In the genomic region with DNA sequence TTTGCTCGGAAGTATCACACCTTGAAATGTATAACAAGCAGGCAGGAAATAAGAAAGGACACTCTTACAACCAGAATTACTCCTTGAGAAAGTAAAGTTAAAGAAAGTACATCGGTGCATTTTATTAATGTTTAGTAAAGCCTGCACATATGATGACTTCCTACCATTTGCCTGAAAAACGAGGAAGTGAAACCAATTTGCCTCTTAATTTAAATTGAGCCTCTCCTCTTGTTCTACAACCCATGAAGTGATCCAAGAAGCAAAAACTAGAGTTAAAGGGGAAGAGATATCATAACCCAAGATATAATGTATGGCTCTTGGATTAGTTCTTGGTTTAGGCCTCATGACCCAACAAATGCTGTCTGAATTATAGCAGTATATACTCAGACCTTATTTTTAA, we compare ENCODE assay signal across 20 cellular contexts.
DNase-seq lines count a peak whose midpoint lies in the region; ATAC-seq, FAIRE-seq and TF ChIP-seq lines count a peak whose summit lies in the region.
"Had no signal": no experiment of that assay in that cellular context is flagged by ENCODE, and none has a peak within 500 bp of the region (broad histone marks: within the 10 kb centered on the region; RNA-seq: fewer than 3 reads in every experiment).

No MANE protein-coding gene starts in this region.

- peak overlapping the region in 3 of 10 experiments; percentile 19 to 31 (median 20); a peak in 2 of 20 replicates for H3K4me3 ChIP-seq in BLaER1 treated with 17β-estradiol and CSF1 and Interleukin-3, amounts not matched to agents 10 nM and 100 nM
- H3K4me3 ChIP-seq in K562 (no peak overlapping the region), mucosa of descending colon (no peak overlapping the region)
- H3K4me3 ChIP-seq: ascending aorta had no signal

- TF ChIP-seq CTCF in K562 (IDR thresholded peaks at IDR 0.05 in 2 of 3, conservative IDR thresholded peaks at IDR 0.05 in 1 of 3; ENCODE audit: insufficient read depth in 2 of 3, low read depth in 1 of 3, low read length in 3 of 3) (no peak), mucosa of descending colon (IDR thresholded peaks at IDR 0.05) (no peak)

- POLR2A ChIA-PET in K562 (lab: Yijun Ruan, JAX), result no interaction called here

- CTCF ChIA-PET in K562 (lab: Yijun Ruan, JAX; ENCODE audit: low intra/inter-chr PET ratio), result no interaction called here

- FAIRE-seq in K562 (lab: Jason Lieb, UNC), result no peak
- FAIRE-seq: frontal cortex, GM12892 had no signal

- DNase-seq in NOMO-1 treated with dmso at 0.1 percent for 144 hours (lab: John Stamatoyannopoulos, UW; ENCODE audit: unreplicated experiment) (peak; percentile 24), K562 (ENCODE audit: extremely low read depth in 1 of 4, low spot score in 3 of 4) (no peak), T-helper 9 cell (no peak), mucosa of descending colon (no peak)
- DNase-seq: activated CD4-positive, alpha-beta memory T cell treated with anti-CD3 and anti-CD28 coated beads for 36 hours; activated naive CD4-positive, alpha-beta T cell treated with anti-CD3 and anti-CD28 coated beads, Interleukin-2, amount 50 U/mL, for 16 hours; activated T-cell treated with anti-CD3 and anti-CD28 coated beads, Interleukin-2, amount 50 U/mL, for 1 hour; CD4-positive, alpha-beta memory T cell; effector CD4-positive, alpha-beta T cell; left cardiac atrium; NCI-H1694; NCI-H226; T-helper 1 cell had no signal

- WGBS in K562 (ENCODE audit: insufficient coverage, low coverage, missing lambda C conversion rate), result 26% methylated on average over 3 of the region's 3 CpGs

- TF ChIP-seq EP300 in K562 (IDR thresholded peaks at IDR 0.05; ENCODE audit: low read length), result no peak

- H3K9ac ChIP-seq in BLaER1 treated with 17β-estradiol and CSF1 and Interleukin-3, amounts not matched to agents 10 nM and 100 nM, result no peak overlapping the region
- no peak overlapping the region for H3K9ac ChIP-seq in K562 (ENCODE audit: insufficient read depth in 1 of 2, low read depth in 2 of 2, low read length in 2 of 2)

- peaks cover 0 to 25% (median 9%) of the 10 kb centered on the region in 11 experiments; a peak in 10 of 22 replicates for H3K36me3 ChIP-seq in BLaER1 treated with 17β-estradiol and CSF1 and Interleukin-3, amounts not matched to agents 10 nM and 100 nM
- H3K36me3 ChIP-seq in K562 (ENCODE audit: control insufficient read depth, insufficient read depth, low read length), result no peaks in the 10 kb centered on the region; the same call in 2 of the 3 replicates
- no peaks in the 10 kb centered on the region for H3K36me3 ChIP-seq in mucosa of descending colon (ENCODE audit: low read depth)
- H3K36me3 ChIP-seq: ascending aorta had no signal

- no peaks in the 10 kb centered on the region for H3K9me1 ChIP-seq in K562 (ENCODE audit: control insufficient read depth, insufficient read depth, low read length)

- TF ChIP-seq RAD21 in K562 (CRISPR knock-in tag; conservative IDR thresholded peaks at IDR 0.05 in 1 of 2, IDR thresholded peaks at IDR 0.05 in 1 of 2), result no peak

- H3K27me3 ChIP-seq in BLaER1 treated with 17β-estradiol and CSF1 and Interleukin-3, amounts not matched to agents 10 nM and 100 nM, result no peaks in the 10 kb centered on the region
- no peaks in the 10 kb centered on the region for H3K27me3 ChIP-seq in K562 (ENCODE audit: control insufficient read depth in 2 of 2, insufficient read depth in 2 of 2, low read length in 2 of 2)
- H3K27me3 ChIP-seq: ascending aorta had no signal

- peak; percentile 45 for ATAC-seq in HG03175 (IDR thresholded peaks at IDR 0.05; ENCODE audit: unreplicated experiment)
- no peak for ATAC-seq in K562
- no peak for ATAC-seq in HG03460 (IDR thresholded peaks at IDR 0.05; ENCODE audit: unreplicated experiment)
- no peak for ATAC-seq in SK-N-SH treated with all-trans-retinoic acid at 6 μM for 48 hours
- ATAC-seq in mucosa of descending colon, result no peak

- H3K27ac ChIP-seq in BLaER1 treated with 17β-estradiol and CSF1 and Interleukin-3, amounts not matched to agents 10 nM and 100 nM, result peak overlapping the region in 7 of 11 experiments; percentile 2 to 44 (median 21); a peak in 12 of 22 replicates
- H3K27ac ChIP-seq in K562 (ENCODE audit: extremely low read depth, low read depth, low read length), result peak overlapping the region; percentile 45; the same call in 1 of the 3 replicates
- H3K27ac ChIP-seq: ascending aorta had no signal

- H3K4me1 ChIP-seq in BLaER1 treated with 17β-estradiol and CSF1 and Interleukin-3, amounts not matched to agents 10 nM and 100 nM, result peaks cover 18 to 72% (median 29%) of the 10 kb centered on the region in 10 experiments
- H3K4me1 ChIP-seq in K562 (replicated peaks in 1 of 2; ENCODE audit: control insufficient read depth in 2 of 2, insufficient read depth in 2 of 2, low read length in 2 of 2) (peaks cover 8 to 24% of the 10 kb centered on the region in 2 experiments; a peak in 4 of 5 replicates), mucosa of descending colon (ENCODE audit: low read depth) (no peaks in the 10 kb centered on the region)

- no peak overlapping the region for H2AFZ ChIP-seq in K562 (ENCODE audit: low read depth, low read length)

- TF ChIP-seq POLR2A in K562 (conservative IDR thresholded peaks at IDR 0.05), result no peak

- peaks cover 0 to 98% (median 10%) of the 10 kb centered on the region in 11 experiments; a peak in 12 of 22 replicates for H4K20me1 ChIP-seq in BLaER1 treated with 17β-estradiol and CSF1 and Interleukin-3, amounts not matched to agents 10 nM and 100 nM
- no peaks in the 10 kb centered on the region for H4K20me1 ChIP-seq in K562 (replicated peaks; ENCODE audit: control insufficient read depth, insufficient read depth, low read length)

- peaks cover 92% of the 10 kb centered on the region for H3K79me2 ChIP-seq in K562 (ENCODE audit: control insufficient read depth, insufficient read depth, low read length)

- H3K4me2 ChIP-seq in BLaER1 treated with 17β-estradiol and CSF1 and Interleukin-3, amounts not matched to agents 10 nM and 100 nM, result peak overlapping the region; percentile 49 to 88 (median 70)
- no peak overlapping the region for H3K4me2 ChIP-seq in K562 (ENCODE audit: insufficient read depth, low read length)

- no TSS peak for BruUV-seq in K562 (replicated peaks; lab: Mats Ljungman, UMichigan)

- intact Hi-C loops in K562 (cut with micrococcal nuclease), result no loop called here
- intact Hi-C loops in mucosa of descending colon (cut with DNase I, micrococcal nuclease), result no loop called here

- in situ Hi-C loops in K562 (cut with MboI), result no loop called here

- peaks cover 0 to 29% (median 12%) of the 10 kb centered on the region in 11 experiments; a peak in 13 of 22 replicates for H3K9me3 ChIP-seq in BLaER1 treated with 17β-estradiol and CSF1 and Interleukin-3, amounts not matched to agents 10 nM and 100 nM (replicated peaks in 1 of 11)
- no peaks in the 10 kb centered on the region for H3K9me3 ChIP-seq in K562 (replicated peaks; ENCODE audit: control insufficient read depth, insufficient read depth, low read depth, low read length)
- H3K9me3 ChIP-seq in mucosa of descending colon, result no peaks in the 10 kb centered on the region
- H3K9me3 ChIP-seq: ascending aorta had no signal

TF ChIP-seq in K562, 482 proteins besides CTCF, POLR2A, EP300 and RAD21:
- TF ChIP-seq KLF16 (IDR thresholded peaks at IDR 0.05) (no peak), TCF3 (CRISPR knock-in tag; IDR thresholded peaks at IDR 0.05) (no peak), CREB5 (CRISPR knock-in tag; IDR thresholded peaks at IDR 0.05) (no peak), SPI1 (IDR thresholded peaks at IDR 0.05; ENCODE audit: borderline replicate concordance, low read depth, low read length) (peak; percentile 87)

TF ChIP-seq in SK-N-SH treated with all-trans-retinoic acid at 6 μM for 48 hours, 23 proteins besides CTCF, POLR2A, EP300 and RAD21:
- TF ChIP-seq CSDC2 (CRISPR knock-in tag; IDR thresholded peaks at IDR 0.05) (no peak), ZNF8 (CRISPR knock-in tag; IDR thresholded peaks at IDR 0.05) (no peak), OSR1 (CRISPR knock-in tag; IDR thresholded peaks at IDR 0.05) (no peak), ZNF565 (CRISPR knock-in tag; conservative IDR thresholded peaks at IDR 0.05; ENCODE audit: low read depth) (no peak), ISL1 (CRISPR knock-in tag; IDR thresholded peaks at IDR 0.05) (no peak), RARB (CRISPR knock-in tag; IDR thresholded peaks at IDR 0.05) (no peak), ZFP30 (CRISPR knock-in tag; IDR thresholded peaks at IDR 0.05) (no peak), TCF4 (CRISPR knock-in tag; IDR thresholded peaks at IDR 0.05; ENCODE audit: borderline replicate concordance) (no peak), POU6F1 (CRISPR knock-in tag; IDR thresholded peaks at IDR 0.05; ENCODE audit: borderline replicate concordance, low read depth) (no peak), BACH2 (CRISPR knock-in tag; IDR thresholded peaks at IDR 0.05; ENCODE audit: borderline replicate concordance) (no peak)
- TF ChIP-seq, protein P1, sequence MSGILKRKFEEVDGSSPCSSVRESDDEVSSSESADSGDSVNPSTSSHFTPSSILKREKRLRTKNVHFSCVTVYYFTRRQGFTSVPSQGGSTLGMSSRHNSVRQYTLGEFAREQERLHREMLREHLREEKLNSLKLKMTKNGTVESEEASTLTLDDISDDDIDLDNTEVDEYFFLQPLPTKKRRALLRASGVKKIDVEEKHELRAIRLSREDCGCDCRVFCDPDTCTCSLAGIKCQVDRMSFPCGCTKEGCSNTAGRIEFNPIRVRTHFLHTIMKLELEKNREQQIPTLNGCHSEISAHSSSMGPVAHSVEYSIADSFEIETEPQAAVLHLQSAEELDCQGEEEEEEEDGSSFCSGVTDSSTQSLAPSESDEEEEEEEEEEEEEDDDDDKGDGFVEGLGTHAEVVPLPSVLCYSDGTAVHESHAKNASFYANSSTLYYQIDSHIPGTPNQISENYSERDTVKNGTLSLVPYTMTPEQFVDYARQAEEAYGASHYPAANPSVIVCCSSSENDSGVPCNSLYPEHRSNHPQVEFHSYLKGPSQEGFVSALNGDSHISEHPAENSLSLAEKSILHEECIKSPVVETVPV (CRISPR knock-in tag; IDR thresholded peaks at IDR 0.05), result no peak
